Comparison of ENCODE assay signal across 9 cellular contexts in genomic region chr13:38686635-38687245, GRCh38. TPM values are rescaled to one million over a fixed set of nuclear protein-coding genes. Genes with fewer than 3 reads are reported as not detected.
A peak's percentile ranks its signal among the peaks of the same experiment; 100 is the strongest.
DNase-seq lines count a peak whose midpoint lies in the region; ATAC-seq, FAIRE-seq and TF ChIP-seq lines count a peak whose summit lies in the region.
"Had no signal": no experiment of that assay in that cellular context is flagged by ENCODE, and none has a peak within 500 bp of the region (broad histone marks: within the 10 kb centered on the region; RNA-seq: fewer than 3 reads in every experiment).

Gene FREM2 (plus strand): TSS chr13:38687077. CDS start chr13:38687345, 268 bp downstream.

- H3K36me3 ChIP-seq in duodenal mucosa (ENCODE audit: control insufficient read depth in 1 of 2, insufficient read depth in 2 of 2, low read length in 2 of 2) = no peaks in the 10 kb centered on the region
- H3K36me3 ChIP-seq in lung (ENCODE audit: control insufficient read depth in 2 of 2, insufficient read depth in 2 of 2, low read length in 2 of 2) = no peaks in the 10 kb centered on the region
- no peaks in the 10 kb centered on the region for H3K36me3 ChIP-seq in upper lobe of right lung

- H3K4me1 ChIP-seq in duodenal mucosa (ENCODE audit: control insufficient read depth in 1 of 2, insufficient read depth in 2 of 2, low read length in 2 of 2) (peaks cover 0 to 10% of the 10 kb centered on the region in 2 donors), lung (ENCODE audit: control insufficient read depth in 2 of 2, insufficient read depth in 2 of 2, low read length in 2 of 2) (peaks cover 0 to 9% of the 10 kb centered on the region in 2 donors), upper lobe of right lung (no peaks in the 10 kb centered on the region)

- CTCF ChIA-PET in HEK293T (lab: Yijun Ruan, JAX) = interaction anchor here (1.0 to 1.5 kb wide), 2 partner anchors 13 to 78 kb away, joined by 3 to 5 read pairs; no protein-coding TSS in a partner anchor

- no peak for FAIRE-seq in GM19239 (lab: Jason Lieb, UNC)

- peak; percentile 86 for ATAC-seq in lung (ENCODE audit: insufficient read depth, low FRiP score)
- peak; percentile 91 for ATAC-seq in upper lobe of right lung

- 0 to 1% methylated on average over 37 of the region's 37 CpGs for WGBS in lung, 2 donors

- intact Hi-C loops in upper lobe of right lung (cut with DNase I) = no loop called here

- peak; percentile 82 for DNase-seq in HEK293T (ENCODE audit: extremely low spot score)
- DNase-seq in NCI-H524 treated with DMSO at 0.1 percent for 48 hours (lab: John Stamatoyannopoulos, UW) = peak; percentile 37
- peak; percentile 80 for DNase-seq in lung (ENCODE audit: low spot score)
- DNase-seq in upper lobe of right lung = peak; percentile 86
- DNase-seq in NK-92 treated with Interleukin-12 subunit alpha and Interleukin-12 subunit beta, amount 100 ng/mL, for 24 hours (lab: John Stamatoyannopoulos, UW) = no peak
- DNase-seq in LoVo (ENCODE audit: low spot score) = no peak
- DNase-seq in GM19239 (ENCODE audit: insufficient read length, low spot score) = no peak

- H3K9me3 ChIP-seq in duodenal mucosa (ENCODE audit: control insufficient read depth in 1 of 2, low read length in 2 of 2) (no peaks in the 10 kb centered on the region), lung (ENCODE audit: control insufficient read depth in 2 of 2, insufficient read depth in 1 of 2, low read length in 1 of 2) (no peaks in the 10 kb centered on the region), upper lobe of right lung (no peaks in the 10 kb centered on the region)

- no peak within 1 kb of the TSS for H3K27ac ChIP-seq in duodenal mucosa (ENCODE audit: low read depth, low read length)
- H3K27ac ChIP-seq in lung (ENCODE audit: low read depth in 1 of 2, low read length in 1 of 2) = no peak within 1 kb of the TSS
- H3K27ac ChIP-seq in upper lobe of right lung = no peak within 1 kb of the TSS

- H3K9ac ChIP-seq in duodenal mucosa (ENCODE audit: low read depth in 1 of 2, low read length in 2 of 2) = no peak within 1 kb of the TSS

- H3K27me3 ChIP-seq in duodenal mucosa (ENCODE audit: control insufficient read depth in 1 of 2, insufficient read depth in 2 of 2, low read length in 2 of 2) = peaks cover 16 to 17% of the 10 kb centered on the region in 2 donors
- peaks cover 4% of the 10 kb centered on the region for H3K27me3 ChIP-seq in lung (ENCODE audit: control insufficient read depth, insufficient read depth)
- peaks cover 27% of the 10 kb centered on the region for H3K27me3 ChIP-seq in upper lobe of right lung

- H3K4me3 ChIP-seq in duodenal mucosa (ENCODE audit: low read depth in 1 of 2, low read length in 2 of 2) = peak within 1 kb of the TSS; percentile 65
- peak within 1 kb of the TSS; percentile 33 for H3K4me3 ChIP-seq in lung
- peak within 1 kb of the TSS; percentile 51 for H3K4me3 ChIP-seq in upper lobe of right lung

- TF ChIP-seq CTCF in lung (IDR thresholded peaks at IDR 0.05; ENCODE audit: control extremely low read depth, extremely low read depth) (no peak), upper lobe of right lung (IDR thresholded peaks at IDR 0.05) (no peak)

- POLR2A ChIA-PET in HEK293T (lab: Yijun Ruan, JAX) = interaction anchor here (0.6 to 1.9 kb wide), 12 partner anchors 11 to 877 kb away, joined by 3 to 5 read pairs (median 3); no protein-coding TSS in a partner anchor

TF ChIP-seq in HEK293T, 16 proteins besides CTCF, POLR2A, EP300 and RAD21:
- TF ChIP-seq L3MBTL2 (conservative IDR thresholded peaks at IDR 0.05) (peak; percentile 56), PKNOX1 (IDR thresholded peaks at IDR 0.05) (peak; percentile 97), BHLHE40 (IDR thresholded peaks at IDR 0.05; ENCODE audit: borderline replicate concordance) (no peak)
TF ChIP-seq in HEK293T: peak in this region for 2.

RNA-seq across cellular contexts. Expression of gene FREM2, which starts in this region (rescaled TPM):
- total RNA-seq in lung = 10 to 100 TPM; 15.7 to 58.3 TPM
- polyA plus RNA-seq in lung = 1 to 10 TPM; 1.6 to 3.1 TPM
- total RNA-seq in upper lobe of right lung = 13.9 TPM
- total RNA-seq: LHCN-M2 had no signal

Comparison
In these comparisons a context has a peak if more than half of its experiments do, and no peak if none do; other contexts are left out.
1. DNase-seq: peak in HEK293T (single experiment), NCI-H524 treated with DMSO at 0.1 percent for 48 hours (single experiment), lung (single experiment) and upper lobe of right lung (single experiment); none in NK-92 treated with Interleukin-12 subunit alpha and Interleukin-12 subunit beta, amount 100 ng/mL, for 24 hours (single experiment), LoVo (single experiment) and GM19239 (single experiment).
2. Peak in every context shown above with its lines, with median percentiles within 50 percentile points of each other: H3K4me3 ChIP-seq.